Comparison of ENCODE assay signal across 1 cellular context in the genomic region with DNA sequence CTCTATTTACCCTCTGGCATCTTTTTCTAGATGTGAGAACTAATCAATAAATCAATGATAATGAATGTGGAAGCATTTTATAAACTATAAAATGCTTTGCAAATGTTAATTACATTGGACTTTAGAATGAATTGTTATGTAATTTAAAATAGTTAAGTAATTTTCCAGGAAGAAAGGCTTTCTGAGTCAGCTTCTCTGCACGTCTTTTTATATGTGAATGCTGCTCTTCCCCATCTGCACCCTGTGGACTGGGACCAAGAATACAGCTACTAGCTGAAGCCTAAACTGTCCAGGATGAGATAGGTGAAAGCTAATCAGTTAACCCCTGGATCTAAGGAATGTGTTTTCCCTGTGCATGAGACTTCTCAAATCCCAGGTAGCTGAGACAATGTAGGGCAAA.
TF ChIP-seq lines count a peak whose summit lies in the region.

No MANE protein-coding gene starts in this region.

TF ChIP-seq in H1, 55 proteins besides CTCF, POLR2A, EP300 and RAD21 (continued from another document):
- TF ChIP-seq TAF7 (optimal IDR thresholded peaks at IDR 0.05; ENCODE audit: borderline replicate concordance, low read depth, low read length) (no peak), SP1 (IDR thresholded peaks at IDR 0.05; ENCODE audit: low read depth, low read length) (no peak), JUND (IDR thresholded peaks at IDR 0.05; ENCODE audit: low read length) (no peak), CHD1 (IDR thresholded peaks at IDR 0.05; ENCODE audit: low read depth, low read length) (no peak), MAX (IDR thresholded peaks at IDR 0.05) (no peak), TBP (IDR thresholded peaks at IDR 0.05; ENCODE audit: low read depth, low read length) (no peak), RFX5 (IDR thresholded peaks at IDR 0.05; ENCODE audit: borderline replicate concordance, low read depth, low read length) (no peak), CEBPB (IDR thresholded peaks at IDR 0.05; ENCODE audit: low read depth, low read length) (no peak), ZNF274 (IDR thresholded peaks at IDR 0.05; ENCODE audit: borderline replicate concordance, extremely low read depth, low read length) (no peak), TEAD4 (IDR thresholded peaks at IDR 0.05; ENCODE audit: low read depth, low read length) (no peak), CHD2 (IDR thresholded peaks at IDR 0.05; ENCODE audit: low read length) (no peak), CREB1 (IDR thresholded peaks at IDR 0.05) (no peak), POU5F1 (IDR thresholded peaks at IDR 0.05; ENCODE audit: low read depth, low read length) (no peak), BCL11A (IDR thresholded peaks at IDR 0.05; ENCODE audit: low read depth in 2 of 2, low read length in 2 of 2) (no peak), JUN (IDR thresholded peaks at IDR 0.05; ENCODE audit: low read depth, low read length) (no peak), TCF12 (IDR thresholded peaks at IDR 0.05; ENCODE audit: low read depth, low read length) (no peak), KDM5A (IDR thresholded peaks at IDR 0.05; ENCODE audit: low read length) (no peak)
